ENCODE assay signal across 9 cellular contexts in the genomic region with DNA sequence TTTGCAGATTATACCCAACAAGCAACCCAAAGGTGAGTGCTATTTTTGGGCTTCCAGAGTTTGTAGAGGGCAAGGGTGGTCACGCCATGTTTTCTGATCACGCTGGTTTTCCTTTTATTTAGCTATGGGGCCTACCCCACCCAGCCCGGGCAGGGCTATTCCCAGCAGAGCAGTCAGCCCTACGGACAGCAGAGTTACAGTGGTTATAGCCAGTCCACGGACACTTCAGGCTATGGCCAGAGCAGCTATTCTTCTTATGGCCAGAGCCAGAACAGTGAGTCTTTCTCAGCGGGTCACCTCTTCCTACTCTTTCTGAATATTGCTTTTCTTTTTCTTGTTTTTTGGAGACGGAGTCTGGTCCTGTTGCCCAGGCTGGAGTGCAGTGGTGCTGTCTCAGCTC. TPM values are rescaled to one million over a fixed set of nuclear protein-coding genes. Genes with fewer than 3 reads are reported as not detected.
A peak's percentile ranks its signal among the peaks of the same experiment; 100 is the strongest.
DNase-seq lines count a peak whose midpoint lies in the region; ATAC-seq, FAIRE-seq and TF ChIP-seq lines count a peak whose summit lies in the region.
"Had no signal": no experiment of that assay in that cellular context is flagged by ENCODE, and none has a peak within 500 bp of the region (broad histone marks: within the 10 kb centered on the region; RNA-seq: fewer than 3 reads in every experiment).

No MANE protein-coding gene starts in this region.

- peak; percentile 37 for FAIRE-seq in endothelial cell of umbilical vein (lab: Jason Lieb, UNC)

- peaks cover 24% of the 10 kb centered on the region for H4K20me1 ChIP-seq in endothelial cell of umbilical vein (replicated peaks; ENCODE audit: control insufficient read depth, extremely low read depth, insufficient read depth, low read length)

- intact Hi-C loops in endothelial cell of umbilical vein (cut with micrococcal nuclease) (loop anchor here (5.0 kb wide), 1 partner anchor 275 kb away; a partner anchor contains a TSS), transverse colon (cut with DNase I; ENCODE audit: low total_unique reads) (loop anchor here (10.0 kb wide), 1 partner anchor 262 kb away; a partner anchor contains a TSS)

- H3K36me3 Mint-ChIP-seq in progenitor cell of endocrine pancreas (ENCODE audit: insufficient read depth), result peaks cover 36% of the 10 kb centered on the region

- in situ Hi-C loops in transverse colon (cut with MboI; ENCODE audit: low pct_ligation_motif_present in 1 of 4, low pct_unique_long_range_greater_than_20kb in 1 of 4, low sequenced_read_pairs in 3 of 4), result loop anchor here in 1 of 4 donors (25.0 kb wide), 1 partner anchor 255 kb away; a partner anchor contains a TSS

- 31 to 45% methylated on average over 2 to 7 of the region's 7 CpGs for WGBS in transverse colon (ENCODE audit: low coverage in 1 of 2), 2 donors

- H3K27ac ChIP-seq in Peyer's patch (peak overlapping the region in 1 of 4 donors; percentile 13), endothelial cell of umbilical vein (ENCODE audit: insufficient read depth, low read depth, low read length) (no peak overlapping the region), transverse colon (peak overlapping the region in 1 of 4 donors; percentile 98)

- H3K27me3 ChIP-seq in GM06990 (replicated peaks; ENCODE audit: control insufficient read depth, insufficient read depth, low read length) (no peaks in the 10 kb centered on the region), Peyer's patch (no peaks in the 10 kb centered on the region), endothelial cell of umbilical vein (ENCODE audit: control insufficient read depth in 2 of 2, insufficient read depth in 2 of 2, low read length in 2 of 2) (no peaks in the 10 kb centered on the region), transverse colon (no peaks in the 10 kb centered on the region)

- ATAC-seq in GM21825 (IDR thresholded peaks at IDR 0.05; ENCODE audit: unreplicated experiment), result no peak

- H3K9me1 ChIP-seq in endothelial cell of umbilical vein (replicated peaks; ENCODE audit: control insufficient read depth, extremely low read depth, insufficient read depth, low read length), result no peaks in the 10 kb centered on the region

- H3K9me3 ChIP-seq in Peyer's patch (no peaks in the 10 kb centered on the region), endothelial cell of umbilical vein (replicated peaks; ENCODE audit: control insufficient read depth, insufficient read depth, low read length) (no peaks in the 10 kb centered on the region), transverse colon (no peaks in the 10 kb centered on the region)

- TF ChIP-seq CTCF in GM06990 (IDR thresholded peaks at IDR 0.05; ENCODE audit: insufficient read depth, low read length, poor library complexity, severe bottlenecking) (no peak), Peyer's patch (IDR thresholded peaks at IDR 0.05) (no peak), endothelial cell of umbilical vein (IDR thresholded peaks at IDR 0.05; ENCODE audit: extremely low read depth in 1 of 2, insufficient read depth in 1 of 2, low read depth in 1 of 2, low read length in 2 of 2) (no peak), progenitor cell of endocrine pancreas (IDR thresholded peaks at IDR 0.05; ENCODE audit: unreplicated experiment) (no peak), transverse colon (IDR thresholded peaks at IDR 0.05) (no peak)

- H3K4me3 ChIP-seq in GM06990 (replicated peaks; ENCODE audit: low read depth, low read length), result peak overlapping the region; percentile 92
- peak overlapping the region in 3 of 4 donors; percentile 72 to 92 (median 75) for H3K4me3 ChIP-seq in Peyer's patch
- peak overlapping the region; percentile 77 to 100 (median 95) for H3K4me3 ChIP-seq in endothelial cell of umbilical vein (replicated peaks in 1 of 3; ENCODE audit: insufficient read depth in 1 of 3, low read depth in 1 of 3, low read length in 3 of 3)
- H3K4me3 ChIP-seq in transverse colon, result peak overlapping the region in 1 of 4 donors; percentile 93

- H3K9ac ChIP-seq in endothelial cell of umbilical vein (replicated peaks; ENCODE audit: extremely low read depth, insufficient read depth, low read length), result peak overlapping the region; percentile 36

- H3K79me2 ChIP-seq in endothelial cell of umbilical vein (ENCODE audit: control insufficient read depth, insufficient read depth, low read length), result peaks cover 72% of the 10 kb centered on the region

- CTCF ChIA-PET in endothelial cell of umbilical vein (lab: Charles Lee), result interaction anchor here (1.0 to 1.3 kb wide), 3 partner anchors 40 to 260 kb away, joined by 3 to 4 read pairs (median 4); a partner anchor contains a TSS

- no peak for TF ChIP-seq EP300 in transverse colon (IDR thresholded peaks at IDR 0.05; ENCODE audit: low read depth)

- H3K27ac Mint-ChIP-seq in progenitor cell of endocrine pancreas, result peak overlapping the region; percentile 88

- no peak for TF ChIP-seq POLR2A in Peyer's patch (IDR thresholded peaks at IDR 0.05)
- no peak for TF ChIP-seq POLR2A in endothelial cell of umbilical vein (IDR thresholded peaks at IDR 0.05; ENCODE audit: low read depth, low read length)
- TF ChIP-seq POLR2A in transverse colon (IDR thresholded peaks at IDR 0.05), result no peak

- dilution Hi-C loops in endothelial cell of umbilical vein (cut with MboI; ENCODE audit: extremely low pct_ligation_motif_present, low sequenced_read_pairs), result no loop called here

- no peaks in the 10 kb centered on the region for H3K9me3 Mint-ChIP-seq in progenitor cell of endocrine pancreas (ENCODE audit: low read depth)

- peaks cover 21% of the 10 kb centered on the region for H3K4me1 Mint-ChIP-seq in progenitor cell of endocrine pancreas (ENCODE audit: low read depth)

- no peak overlapping the region for H2AFZ ChIP-seq in endothelial cell of umbilical vein (ENCODE audit: low read depth, low read length)

- H3K4me2 ChIP-seq in endothelial cell of umbilical vein (ENCODE audit: insufficient read depth, low read length), result peak overlapping the region; percentile 99

- POLR2A ChIA-PET in endothelial cell of umbilical vein (lab: Charles Lee), result interaction anchor here (0.7 to 1.4 kb wide), 2 partner anchors 10 to 240 kb away, joined by 3 to 5 read pairs; no protein-coding TSS in a partner anchor

- H3K36me3 ChIP-seq in GM06990 (ENCODE audit: control insufficient read depth, insufficient read depth, low read length) (peaks cover 27% of the 10 kb centered on the region), Peyer's patch (peaks cover 0 to 49% (median 0%) of the 10 kb centered on the region in 3 donors), endothelial cell of umbilical vein (ENCODE audit: control insufficient read depth in 2 of 2, extremely low read depth in 1 of 2, insufficient read depth in 2 of 2, low read length in 2 of 2) (peaks cover 36 to 39% of the 10 kb centered on the region in 2 experiments), transverse colon (peaks cover 0 to 50% (median 19%) of the 10 kb centered on the region in 4 donors)

- peak overlapping the region; percentile 96 for H3K4me3 Mint-ChIP-seq in progenitor cell of endocrine pancreas (ENCODE audit: low read depth)

- no peak for DNase-seq in GM06990 (ENCODE audit: extremely low read depth, insufficient read length)
- DNase-seq in Peyer's patch, result no peak
- no peak for DNase-seq in endothelial cell of umbilical vein (ENCODE audit: low read depth, low spot score)
- DNase-seq in progenitor cell of endocrine pancreas (ENCODE audit: low spot score, unreplicated experiment), result no peak
- DNase-seq in iPS-NIHi7 (ENCODE audit: extremely low spot score), result no peak
- DNase-seq in cerebellar cortex (ENCODE audit: low spot score), result no peak
- DNase-seq in transverse colon, result no peak
- DNase-seq: NCI-H1417 treated with DMSO at 0.1 percent for 48 hours had no signal

- no peaks in the 10 kb centered on the region for H3K27me3 Mint-ChIP-seq in progenitor cell of endocrine pancreas

- BruUV-seq in endothelial cell of umbilical vein (replicated peaks; lab: Mats Ljungman, UMichigan), result no TSS peak

- H3K4me1 ChIP-seq in Peyer's patch, result peaks cover 0 to 39% (median 16%) of the 10 kb centered on the region in 4 donors
- H3K4me1 ChIP-seq in endothelial cell of umbilical vein (ENCODE audit: control insufficient read depth, extremely low read depth, insufficient read depth, low read length), result peaks cover 22% of the 10 kb centered on the region
- peaks cover 19 to 41% (median 32%) of the 10 kb centered on the region in 4 donors for H3K4me1 ChIP-seq in transverse colon

RNA-seq across cellular contexts. Expression of a gene that starts 2.5 kb away (rescaled TPM):
- total RNA-seq in Peyer's patch (100 to 1,000 TPM in 2 of 4 donors, 10 to 100 TPM in 2; 69.7 to 173 (median 121) TPM), endothelial cell of umbilical vein (569 and 574 TPM in 2 replicates), progenitor cell of endocrine pancreas (739 TPM in 2 replicates), transverse colon (100 to 1,000 TPM in 1 of 4 donors, 10 to 100 TPM in 3; 43.6 to 116 (median 59.0) TPM)
- polyA plus RNA-seq in endothelial cell of umbilical vein, result 191 and 307 TPM in 2 replicates
- polyA plus RNA-seq in endothelial cell of umbilical vein (2011; cell fraction: cytosol; rRNA removed), result 193 and 242 TPM in 2 replicates
- polyA plus RNA-seq in endothelial cell of umbilical vein (2011; cell fraction: nucleus; rRNA removed), result 579 and 698 TPM in 2 replicates
- 402 and 617 TPM in 2 replicates for polyA plus RNA-seq in endothelial cell of umbilical vein (2012)
- 195 and 220 TPM in 2 replicates for polyA minus RNA-seq in endothelial cell of umbilical vein
- 154 TPM for polyA minus RNA-seq in endothelial cell of umbilical vein (2011; cell fraction: cytosol; rRNA and poly(A)+ RNA removed)
- 256 and 313 TPM in 2 replicates for polyA minus RNA-seq in endothelial cell of umbilical vein (2011; cell fraction: nucleus; rRNA and poly(A)+ RNA removed)

RNA-seq across cellular contexts. Expression of a gene that starts 20.2 kb away (rescaled TPM):
- 100 to 1,000 TPM in 2 of 4 donors, 10 to 100 TPM in 2; 91.1 to 201 (median 125) TPM for total RNA-seq in Peyer's patch
- total RNA-seq in endothelial cell of umbilical vein, result 19.1 and 23.0 TPM in 2 replicates
- polyA plus RNA-seq in endothelial cell of umbilical vein, result 40.1 and 58.9 TPM in 2 replicates
- 24.0 and 32.0 TPM in 2 replicates for polyA plus RNA-seq in endothelial cell of umbilical vein (2011; cell fraction: cytosol; rRNA removed)
- polyA plus RNA-seq in endothelial cell of umbilical vein (2011; cell fraction: nucleus; rRNA removed), result 7.6 and 8.8 TPM in 2 replicates
- polyA plus RNA-seq in endothelial cell of umbilical vein (2012), result 19.2 and 24.3 TPM in 2 replicates
- polyA minus RNA-seq in endothelial cell of umbilical vein, result 7.9 and 14.0 TPM in 2 replicates
- not detected for polyA minus RNA-seq in endothelial cell of umbilical vein (2011; cell fraction: cytosol; rRNA and poly(A)+ RNA removed)
- polyA minus RNA-seq in endothelial cell of umbilical vein (2011; cell fraction: nucleus; rRNA and poly(A)+ RNA removed), result 1.4 and 1.7 TPM in 2 replicates
- 4.6 and 5.4 TPM in 2 replicates for total RNA-seq in progenitor cell of endocrine pancreas
- total RNA-seq in transverse colon, result 100 to 1,000 TPM in 2 of 4 donors, 10 to 100 TPM in 2; 33.3 to 128 (median 90.6) TPM

RNA-seq across cellular contexts. Expression of a gene that starts 31.5 kb away (rescaled TPM):
- total RNA-seq in Peyer's patch (not detected), endothelial cell of umbilical vein (not detected in 2 replicates), progenitor cell of endocrine pancreas (0.14 TPM in 1 of 2 replicates, not detected in the other), transverse colon (under 1 TPM in 1 of 4 donors, not detected in 3; 0.14 TPM)
- not detected in 2 replicates for polyA plus RNA-seq in endothelial cell of umbilical vein
- polyA plus RNA-seq in endothelial cell of umbilical vein (2011; cell fraction: cytosol; rRNA removed), result not detected in 2 replicates
- not detected in 2 replicates for polyA plus RNA-seq in endothelial cell of umbilical vein (2011; cell fraction: nucleus; rRNA removed)
- polyA plus RNA-seq in endothelial cell of umbilical vein (2012), result not detected in 2 replicates
- polyA minus RNA-seq in endothelial cell of umbilical vein, result not detected in 2 replicates
- polyA minus RNA-seq in endothelial cell of umbilical vein (2011; cell fraction: cytosol; rRNA and poly(A)+ RNA removed), result 0.10 TPM
- polyA minus RNA-seq in endothelial cell of umbilical vein (2011; cell fraction: nucleus; rRNA and poly(A)+ RNA removed), result not detected in 2 replicates

RNA-seq across cellular contexts. Expression of a gene that starts 32.5 kb away (rescaled TPM):
- total RNA-seq in Peyer's patch (10 to 100 TPM in 3 of 4 donors, not detected in 1; 26.1 to 31.3 (median 28.2) TPM), endothelial cell of umbilical vein (not detected in 2 replicates), progenitor cell of endocrine pancreas (0.65 and 0.69 TPM in 2 replicates), transverse colon (10 to 100 TPM in 1 of 4 donors, 1 to 10 TPM in 2, not detected in 1; 8.1 to 42.3 (median 9.8) TPM)
- polyA plus RNA-seq in endothelial cell of umbilical vein, result 0.57 and 0.73 TPM in 2 replicates
- 0.23 and 0.54 TPM in 2 replicates for polyA plus RNA-seq in endothelial cell of umbilical vein (2011; cell fraction: cytosol; rRNA removed)
- polyA plus RNA-seq in endothelial cell of umbilical vein (2011; cell fraction: nucleus; rRNA removed), result 0.32 and 0.57 TPM in 2 replicates
- polyA plus RNA-seq in endothelial cell of umbilical vein (2012), result 0.23 TPM in 1 of 2 replicates, not detected in the other
- not detected in 2 replicates for polyA minus RNA-seq in endothelial cell of umbilical vein
- 6.0 TPM for polyA minus RNA-seq in endothelial cell of umbilical vein (2011; cell fraction: cytosol; rRNA and poly(A)+ RNA removed)
- polyA minus RNA-seq in endothelial cell of umbilical vein (2011; cell fraction: nucleus; rRNA and poly(A)+ RNA removed), result not detected in 2 replicates

RNA-seq across cellular contexts. Expression of a gene that starts 34.5 kb away (rescaled TPM):
- not detected for total RNA-seq in Peyer's patch
- not detected in 2 replicates for total RNA-seq in endothelial cell of umbilical vein
- polyA plus RNA-seq in endothelial cell of umbilical vein, result not detected in 2 replicates
- not detected in 2 replicates for polyA plus RNA-seq in endothelial cell of umbilical vein (2011; cell fraction: cytosol; rRNA removed)
- polyA plus RNA-seq in endothelial cell of umbilical vein (2011; cell fraction: nucleus; rRNA removed), result not detected in 2 replicates
- polyA plus RNA-seq in endothelial cell of umbilical vein (2012), result not detected in 2 replicates
- not detected in 2 replicates for polyA minus RNA-seq in endothelial cell of umbilical vein
- not detected for polyA minus RNA-seq in endothelial cell of umbilical vein (2011; cell fraction: cytosol; rRNA and poly(A)+ RNA removed)
- polyA minus RNA-seq in endothelial cell of umbilical vein (2011; cell fraction: nucleus; rRNA and poly(A)+ RNA removed), result not detected in 2 replicates
- total RNA-seq in progenitor cell of endocrine pancreas, result not detected in 2 replicates
- total RNA-seq in transverse colon, result not detected
